15 cellular contexts compared by ENCODE assay signal in the genomic region with DNA sequence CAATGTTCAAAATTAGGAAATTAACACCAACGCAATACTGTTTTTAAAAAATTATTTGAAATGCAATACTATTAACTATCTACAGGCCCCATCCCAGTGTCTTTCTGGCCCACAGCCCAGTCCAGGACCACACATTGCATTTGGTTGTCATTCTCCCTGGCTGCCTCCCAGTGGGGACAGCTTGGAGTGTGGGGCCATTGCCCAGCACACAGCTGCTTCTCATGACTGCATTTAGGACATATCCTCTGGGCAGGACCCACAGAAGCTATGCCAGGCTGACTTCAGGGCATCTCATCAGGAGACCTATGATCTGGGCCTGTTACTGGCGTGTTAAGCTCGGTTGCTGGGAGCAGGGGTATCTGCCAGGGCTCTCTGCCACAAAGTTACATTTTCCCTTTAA. TPM values are rescaled to one million over a fixed set of nuclear protein-coding genes. Genes with fewer than 3 reads are reported as not detected.
DNase-seq lines count a peak whose midpoint lies in the region; ATAC-seq and TF ChIP-seq lines count a peak whose summit lies in the region.
"Had no signal": no experiment of that assay in that cellular context is flagged by ENCODE, and none has a peak within 500 bp of the region (broad histone marks: within the 10 kb centered on the region; RNA-seq: fewer than 3 reads in every experiment).

No MANE protein-coding gene starts in this region.

- H3K27ac ChIP-seq in HCT116 (ENCODE audit: low read depth, low read length) (no peak overlapping the region), right atrium auricular region (no peak overlapping the region)
- H3K27ac ChIP-seq: A549, C4-2B, HL-60 had no signal

- no peaks in the 10 kb centered on the region for H4K20me1 ChIP-seq in HCT116 (ENCODE audit: insufficient read depth)

- TF ChIP-seq CTCF in HCT116 (IDR thresholded peaks at IDR 0.05 in 2 of 3, conservative IDR thresholded peaks at IDR 0.05 in 1 of 3; ENCODE audit: borderline replicate concordance in 1 of 3, insufficient read depth in 1 of 3, low read depth in 2 of 3, low read length in 2 of 3) (no peak), GM13976 (IDR thresholded peaks at IDR 0.05; ENCODE audit: borderline replicate concordance, control extremely low read depth, extremely low read depth, insufficient read depth, missing control alignments) (no peak), right atrium auricular region (IDR thresholded peaks at IDR 0.05) (no peak)

- H3K4me2 ChIP-seq in HCT116 (ENCODE audit: low read length), result peak overlapping the region; percentile 44
- H3K4me2 ChIP-seq: A549 had no signal

- no peaks in the 10 kb centered on the region for H3K9me2 ChIP-seq in HCT116 (ENCODE audit: insufficient read depth)

- no peaks in the 10 kb centered on the region for H3K27me3 ChIP-seq in HCT116 (ENCODE audit: insufficient read depth, low read length)
- H3K27me3 ChIP-seq in right atrium auricular region, result no peaks in the 10 kb centered on the region

- no peak for TF ChIP-seq POLR2A in HCT116 (IDR thresholded peaks at IDR 0.05; ENCODE audit: borderline replicate concordance, extremely low read depth, insufficient read depth, insufficient read length)

- BruUV-seq in HCT116 (replicated peaks; lab: Mats Ljungman, UMichigan), result no TSS peak

- no peaks in the 10 kb centered on the region for H3K79me2 ChIP-seq in HCT116 (ENCODE audit: insufficient read depth, low read length)

- intact Hi-C loops in HCT116 (cut with micrococcal nuclease), result no loop called here
- intact Hi-C loops in posterior vena cava (cut with DNase I), result no loop called here

- H3K9ac ChIP-seq in HCT116 (ENCODE audit: low read length), result no peak overlapping the region

- DNase-seq in HCT116 (ENCODE audit: low read depth, low spot score) (no peak), NCI-H1694 treated with DMSO at 0.1 percent for 48 hours (lab: John Stamatoyannopoulos, UW) (peak; percentile 88), cerebellum (ENCODE audit: low spot score) (peak; percentile 38), posterior vena cava (ENCODE audit: low spot score) (peak; percentile 45), GM13976 (ENCODE audit: low spot score) (no peak), right atrium auricular region (ENCODE audit: low spot score) (no peak)
- DNase-seq in activated CD8-positive, alpha-beta memory T cell treated with anti-CD3 and anti-CD28 coated beads, Interleukin-2, amount 50 U/mL, for 4 hours, result no peak
- DNase-seq: BE2C; CD8-positive, alpha-beta T cell; COR-L47 had no signal

- CTCF ChIA-PET in HCT116 (lab: Charles Lee), result no interaction called here

- H2AFZ ChIP-seq in HCT116 (ENCODE audit: low read depth, low read length, poor library complexity, severe bottlenecking), result no peak overlapping the region

- POLR2A ChIA-PET in HCT116 (lab: Charles Lee), result interaction anchor here (1.0 kb wide), 1 partner anchor 9 kb away, joined by 3 read pairs; no protein-coding TSS in a partner anchor

- TF ChIP-seq RAD21 in HCT116 (IDR thresholded peaks at IDR 0.05; ENCODE audit: low read depth), result no peak

- peaks cover 17 to 32% of the 10 kb centered on the region in 2 experiments for H3K4me1 ChIP-seq in HCT116 (ENCODE audit: control insufficient read depth in 1 of 2, insufficient read depth in 2 of 2, low read length in 2 of 2)
- no peaks in the 10 kb centered on the region for H3K4me1 ChIP-seq in right atrium auricular region
- H3K4me1 ChIP-seq: BE2C had no signal

- RAD21 ChIA-PET in HCT116 (lab: Charles Lee; ENCODE audit: low non-redundant PET in 1 of 2, low total read pairs in 2 of 2, uncharacterized antibody in 2 of 2, unreplicated experiment in 2 of 2), result no interaction called here

- H3K36me3 ChIP-seq in HCT116 (ENCODE audit: control insufficient read depth in 1 of 2, insufficient read depth in 2 of 2, low read length in 2 of 2), result no peaks in the 10 kb centered on the region
- no peaks in the 10 kb centered on the region for H3K36me3 ChIP-seq in right atrium auricular region
- H3K36me3 ChIP-seq: BE2C, HAP-1 had no signal

- H3K9me3 ChIP-seq in HCT116 (ENCODE audit: control insufficient read depth in 1 of 2, insufficient read depth in 1 of 2, low read depth in 1 of 2, low read length in 2 of 2), result no peaks in the 10 kb centered on the region; a peak in 1 of 4 replicates
- no peaks in the 10 kb centered on the region for H3K9me3 ChIP-seq in right atrium auricular region

- ATAC-seq in HCT116, result no peak
- no peak for ATAC-seq in HG02798 (IDR thresholded peaks at IDR 0.05; ENCODE audit: poor library complexity, unreplicated experiment)
- ATAC-seq: A549; CD8-positive, alpha-beta T cell had no signal

- no peak overlapping the region for H3K4me3 ChIP-seq in HCT116 (replicated peaks in 1 of 2; ENCODE audit: low read depth in 1 of 2, low read length in 2 of 2)
- no peak overlapping the region for H3K4me3 ChIP-seq in right atrium auricular region
- H3K4me3 ChIP-seq: A549, HAP-1 had no signal

- in situ Hi-C loops in GM13976 (cut with MboI; ENCODE audit: low sequenced_read_pairs, unreplicated experiment), result no loop called here

TF ChIP-seq in HCT116, 20 proteins besides CTCF, POLR2A, EP300 and RAD21:
- no peak for TF ChIP-seq CBX3 (IDR thresholded peaks at IDR 0.05; ENCODE audit: low read depth)
- no peak for TF ChIP-seq ATF3 (IDR thresholded peaks at IDR 0.05)

RNA-seq across cellular contexts. Expression of gene CLPTM1L, which starts 32.0 kb away (rescaled TPM):
- 98.4 TPM for total RNA-seq in HCT116 (2021; ENCODE audit: unreplicated experiment)
- 76.0 and 80.6 TPM in 2 replicates for polyA plus RNA-seq in HCT116 (2012)
- 60.9 TPM for total RNA-seq in cerebellum
- total RNA-seq in posterior vena cava, result 10 to 100 TPM; 56.5 to 65.9 TPM
- total RNA-seq in right atrium auricular region, result 10 to 100 TPM; 56.6 to 85.4 TPM

Comparison
In these comparisons a context has a peak if more than half of its experiments do, and no peak if none do; other contexts are left out.
1. DNase-seq: peak in NCI-H1694 treated with DMSO at 0.1 percent for 48 hours (single experiment), cerebellum (single experiment) and posterior vena cava (single experiment); none in HCT116 (single experiment), activated CD8-positive, alpha-beta memory T cell treated with anti-CD3 and anti-CD28 coated beads, Interleukin-2, amount 50 U/mL, for 4 hours (single experiment), GM13976 (single experiment) and right atrium auricular region (single experiment).